ENCODE assay signal across 1 cellular context in the genomic region with DNA sequence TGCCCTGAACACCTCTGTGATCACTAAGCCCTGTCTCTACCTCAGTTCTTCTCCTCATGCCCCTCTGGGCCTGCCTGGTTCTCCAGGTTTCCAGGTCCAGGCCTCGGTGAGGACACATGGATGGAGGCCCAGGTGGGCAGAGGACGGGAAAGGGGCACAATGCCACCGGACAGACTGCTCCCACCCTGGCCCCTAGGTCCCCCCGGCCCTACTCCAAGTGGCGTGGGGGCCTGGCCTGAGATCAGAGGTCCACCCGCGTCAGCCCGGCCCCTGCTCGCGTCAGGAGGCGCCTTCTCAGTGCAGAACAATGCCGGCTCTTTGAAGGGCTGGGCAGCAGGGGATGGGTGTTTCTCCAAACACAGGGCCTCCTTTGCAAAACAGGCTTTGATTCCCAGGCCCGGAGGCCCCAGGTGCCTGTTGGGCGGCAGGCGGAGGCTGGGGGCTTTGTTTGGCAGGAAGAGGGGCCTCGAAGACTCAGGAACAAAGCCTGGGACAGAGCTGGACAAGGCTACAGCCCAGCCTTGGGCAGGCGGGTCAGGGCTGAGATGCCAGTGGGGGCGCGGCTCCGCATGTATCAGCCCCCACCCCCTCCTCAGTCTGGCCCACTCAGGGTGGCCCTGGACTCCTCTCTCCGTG.
TF ChIP-seq lines count a peak whose summit lies in the region.

No MANE protein-coding gene starts in this region.

TF ChIP-seq in HepG2, 621 proteins besides CTCF, POLR2A, EP300 and RAD21 (continued from another document and continues in another):
- TF ChIP-seq, protein P1, sequence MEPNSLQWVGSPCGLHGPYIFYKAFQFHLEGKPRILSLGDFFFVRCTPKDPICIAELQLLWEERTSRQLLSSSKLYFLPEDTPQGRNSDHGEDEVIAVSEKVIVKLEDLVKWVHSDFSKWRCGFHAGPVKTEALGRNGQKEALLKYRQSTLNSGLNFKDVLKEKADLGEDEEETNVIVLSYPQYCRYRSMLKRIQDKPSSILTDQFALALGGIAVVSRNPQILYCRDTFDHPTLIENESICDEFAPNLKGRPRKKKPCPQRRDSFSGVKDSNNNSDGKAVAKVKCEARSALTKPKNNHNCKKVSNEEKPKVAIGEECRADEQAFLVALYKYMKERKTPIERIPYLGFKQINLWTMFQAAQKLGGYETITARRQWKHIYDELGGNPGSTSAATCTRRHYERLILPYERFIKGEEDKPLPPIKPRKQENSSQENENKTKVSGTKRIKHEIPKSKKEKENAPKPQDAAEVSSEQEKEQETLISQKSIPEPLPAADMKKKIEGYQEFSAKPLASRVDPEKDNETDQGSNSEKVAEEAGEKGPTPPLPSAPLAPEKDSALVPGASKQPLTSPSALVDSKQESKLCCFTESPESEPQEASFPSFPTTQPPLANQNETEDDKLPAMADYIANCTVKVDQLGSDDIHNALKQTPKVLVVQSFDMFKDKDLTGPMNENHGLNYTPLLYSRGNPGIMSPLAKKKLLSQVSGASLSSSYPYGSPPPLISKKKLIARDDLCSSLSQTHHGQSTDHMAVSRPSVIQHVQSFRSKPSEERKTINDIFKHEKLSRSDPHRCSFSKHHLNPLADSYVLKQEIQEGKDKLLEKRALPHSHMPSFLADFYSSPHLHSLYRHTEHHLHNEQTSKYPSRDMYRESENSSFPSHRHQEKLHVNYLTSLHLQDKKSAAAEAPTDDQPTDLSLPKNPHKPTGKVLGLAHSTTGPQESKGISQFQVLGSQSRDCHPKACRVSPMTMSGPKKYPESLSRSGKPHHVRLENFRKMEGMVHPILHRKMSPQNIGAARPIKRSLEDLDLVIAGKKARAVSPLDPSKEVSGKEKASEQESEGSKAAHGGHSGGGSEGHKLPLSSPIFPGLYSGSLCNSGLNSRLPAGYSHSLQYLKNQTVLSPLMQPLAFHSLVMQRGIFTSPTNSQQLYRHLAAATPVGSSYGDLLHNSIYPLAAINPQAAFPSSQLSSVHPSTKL (CRISPR knock-in tag; IDR thresholded peaks at IDR 0.05), result peak; percentile 83
- no peak for TF ChIP-seq PHF5A (CRISPR knock-in tag; IDR thresholded peaks at IDR 0.05; ENCODE audit: low read depth, unreplicated experiment)
- no peak for TF ChIP-seq ZNF451 (CRISPR knock-in tag; IDR thresholded peaks at IDR 0.05)
- TF ChIP-seq ZBTB7B (CRISPR knock-in tag; IDR thresholded peaks at IDR 0.05), result peak; percentile 98
- no peak; the same call in 1 of the 2 replicates for TF ChIP-seq HMG20B (CRISPR knock-in tag; conservative IDR thresholded peaks at IDR 0.05)
- TF ChIP-seq MYC (CRISPR knock-in tag; IDR thresholded peaks at IDR 0.05; ENCODE audit: borderline replicate concordance), result peak; percentile 69; the same call in 1 of the 2 replicates
- no peak for TF ChIP-seq CHCHD3 (CRISPR knock-in tag; IDR thresholded peaks at IDR 0.05)
- TF ChIP-seq PRDM4 (CRISPR knock-in tag; IDR thresholded peaks at IDR 0.05; ENCODE audit: borderline replicate concordance), result no peak
- TF ChIP-seq IRF2 (CRISPR knock-in tag; IDR thresholded peaks at IDR 0.05), result no peak; the same call in none of the 2 replicates
- TF ChIP-seq NCOR1 (IDR thresholded peaks at IDR 0.05; ENCODE audit: borderline replicate concordance, low read length), result peak; percentile 84
- TF ChIP-seq MEIS2 (CRISPR knock-in tag; IDR thresholded peaks at IDR 0.05), result no peak; the same call in 1 of the 2 replicates
- TF ChIP-seq NFIB (CRISPR knock-in tag; IDR thresholded peaks at IDR 0.05; ENCODE audit: borderline replicate concordance), result no peak
- no peak for TF ChIP-seq MTA3 (CRISPR knock-in tag; IDR thresholded peaks at IDR 0.05)
- peak; percentile 90 for TF ChIP-seq SOX13 (IDR thresholded peaks at IDR 0.05)
- TF ChIP-seq SOX13 (CRISPR knock-in tag; conservative IDR thresholded peaks at IDR 0.05 in 1 of 2, IDR thresholded peaks at IDR 0.05 in 1 of 2), result peak in 1 of 2 experiments; percentile 97; a peak in 2 of 4 replicates
- TF ChIP-seq PRMT3 (CRISPR knock-in tag; IDR thresholded peaks at IDR 0.05; ENCODE audit: borderline replicate concordance, low read depth), result 0 out of 2 replicates have a peak, but pooled peaks have one; percentile 32
- no peak; the same call in 1 of the 2 replicates for TF ChIP-seq ZZZ3 (CRISPR knock-in tag; IDR thresholded peaks at IDR 0.05; ENCODE audit: borderline replicate concordance)
- peak; percentile 71; the same call in 1 of the 2 replicates for TF ChIP-seq RXRB (CRISPR knock-in tag; IDR thresholded peaks at IDR 0.05; ENCODE audit: borderline replicate concordance)
- TF ChIP-seq ZBTB42 (CRISPR knock-in tag; IDR thresholded peaks at IDR 0.05), result peak; percentile 51; the same call in 1 of the 2 replicates
- no peak for TF ChIP-seq ZNF607 (CRISPR knock-in tag; IDR thresholded peaks at IDR 0.05; ENCODE audit: borderline replicate concordance)
- peak; percentile 20; the same call in 1 of the 2 replicates for TF ChIP-seq YEATS4 (CRISPR knock-in tag; IDR thresholded peaks at IDR 0.05; ENCODE audit: borderline replicate concordance)
- no peak for TF ChIP-seq TOPORS (CRISPR knock-in tag; IDR thresholded peaks at IDR 0.05)
- TF ChIP-seq, protein P2, sequence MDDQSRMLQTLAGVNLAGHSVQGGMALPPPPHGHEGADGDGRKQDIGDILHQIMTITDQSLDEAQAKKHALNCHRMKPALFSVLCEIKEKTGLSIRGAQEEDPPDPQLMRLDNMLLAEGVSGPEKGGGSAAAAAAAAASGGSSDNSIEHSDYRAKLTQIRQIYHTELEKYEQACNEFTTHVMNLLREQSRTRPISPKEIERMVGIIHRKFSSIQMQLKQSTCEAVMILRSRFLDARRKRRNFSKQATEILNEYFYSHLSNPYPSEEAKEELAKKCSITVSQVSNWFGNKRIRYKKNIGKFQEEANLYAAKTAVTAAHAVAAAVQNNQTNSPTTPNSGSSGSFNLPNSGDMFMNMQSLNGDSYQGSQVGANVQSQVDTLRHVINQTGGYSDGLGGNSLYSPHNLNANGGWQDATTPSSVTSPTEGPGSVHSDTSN (CRISPR knock-in tag; IDR thresholded peaks at IDR 0.05; ENCODE audit: borderline replicate concordance), result no peak
- no peak for TF ChIP-seq MAZ (IDR thresholded peaks at IDR 0.05; ENCODE audit: borderline replicate concordance, low read depth, low read length)
- no peak for TF ChIP-seq MAZ (CRISPR knock-in tag; IDR thresholded peaks at IDR 0.05; ENCODE audit: low read depth)
- TF ChIP-seq ZNF256 (CRISPR knock-in tag; conservative IDR thresholded peaks at IDR 0.05), result no peak
- TF ChIP-seq PTBP1 (IDR thresholded peaks at IDR 0.05; ENCODE audit: low read depth, low read length, poor library complexity, severe bottlenecking), result no peak
- TF ChIP-seq, protein P3, sequence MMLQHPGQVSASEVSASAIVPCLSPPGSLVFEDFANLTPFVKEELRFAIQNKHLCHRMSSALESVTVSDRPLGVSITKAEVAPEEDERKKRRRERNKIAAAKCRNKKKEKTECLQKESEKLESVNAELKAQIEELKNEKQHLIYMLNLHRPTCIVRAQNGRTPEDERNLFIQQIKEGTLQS (CRISPR knock-in tag; IDR thresholded peaks at IDR 0.05), result no peak; the same call in 1 of the 2 replicates
- no peak for TF ChIP-seq ZNF496 (CRISPR knock-in tag; IDR thresholded peaks at IDR 0.05; ENCODE audit: insufficient replicate concordance)
- TF ChIP-seq HDAC2 (CRISPR knock-in tag; IDR thresholded peaks at IDR 0.05), result peak; percentile 96
- no peak for TF ChIP-seq DDIT3 (CRISPR knock-in tag; IDR thresholded peaks at IDR 0.05)
- TF ChIP-seq POGK (CRISPR knock-in tag; conservative IDR thresholded peaks at IDR 0.05), result 0 out of 2 replicates have a peak, but pooled peaks have one; percentile 7
- no peak for TF ChIP-seq ZNF101 (CRISPR knock-in tag; IDR thresholded peaks at IDR 0.05; ENCODE audit: borderline replicate concordance, low read depth)
- 0 out of 2 replicates have a peak, but pooled peaks have one; percentile 32 for TF ChIP-seq ZNF275 (CRISPR knock-in tag; IDR thresholded peaks at IDR 0.05; ENCODE audit: borderline replicate concordance)
- TF ChIP-seq HNF4G (IDR thresholded peaks at IDR 0.05; ENCODE audit: borderline replicate concordance, low read depth, low read length), result peak; percentile 41; the same call in 1 of the 2 replicates
- 0 out of 2 replicates have a peak, but pooled peaks have one; percentile 56 for TF ChIP-seq HNF4G (CRISPR knock-in tag; IDR thresholded peaks at IDR 0.05; ENCODE audit: borderline replicate concordance, low read depth)
- TF ChIP-seq ZNF263 (CRISPR knock-in tag; IDR thresholded peaks at IDR 0.05), result 0 out of 2 replicates have a peak, but pooled peaks have one; percentile 10
- peak; percentile 58 for TF ChIP-seq HNRNPLL (IDR thresholded peaks at IDR 0.05; ENCODE audit: low read depth, low read length, poor library complexity, severe bottlenecking)
- TF ChIP-seq CENPT (CRISPR knock-in tag; IDR thresholded peaks at IDR 0.05; ENCODE audit: low read depth), result no peak
- TF ChIP-seq THYN1 (CRISPR knock-in tag; IDR thresholded peaks at IDR 0.05; ENCODE audit: borderline replicate concordance, low read depth), result no peak
- TF ChIP-seq, protein P4, sequence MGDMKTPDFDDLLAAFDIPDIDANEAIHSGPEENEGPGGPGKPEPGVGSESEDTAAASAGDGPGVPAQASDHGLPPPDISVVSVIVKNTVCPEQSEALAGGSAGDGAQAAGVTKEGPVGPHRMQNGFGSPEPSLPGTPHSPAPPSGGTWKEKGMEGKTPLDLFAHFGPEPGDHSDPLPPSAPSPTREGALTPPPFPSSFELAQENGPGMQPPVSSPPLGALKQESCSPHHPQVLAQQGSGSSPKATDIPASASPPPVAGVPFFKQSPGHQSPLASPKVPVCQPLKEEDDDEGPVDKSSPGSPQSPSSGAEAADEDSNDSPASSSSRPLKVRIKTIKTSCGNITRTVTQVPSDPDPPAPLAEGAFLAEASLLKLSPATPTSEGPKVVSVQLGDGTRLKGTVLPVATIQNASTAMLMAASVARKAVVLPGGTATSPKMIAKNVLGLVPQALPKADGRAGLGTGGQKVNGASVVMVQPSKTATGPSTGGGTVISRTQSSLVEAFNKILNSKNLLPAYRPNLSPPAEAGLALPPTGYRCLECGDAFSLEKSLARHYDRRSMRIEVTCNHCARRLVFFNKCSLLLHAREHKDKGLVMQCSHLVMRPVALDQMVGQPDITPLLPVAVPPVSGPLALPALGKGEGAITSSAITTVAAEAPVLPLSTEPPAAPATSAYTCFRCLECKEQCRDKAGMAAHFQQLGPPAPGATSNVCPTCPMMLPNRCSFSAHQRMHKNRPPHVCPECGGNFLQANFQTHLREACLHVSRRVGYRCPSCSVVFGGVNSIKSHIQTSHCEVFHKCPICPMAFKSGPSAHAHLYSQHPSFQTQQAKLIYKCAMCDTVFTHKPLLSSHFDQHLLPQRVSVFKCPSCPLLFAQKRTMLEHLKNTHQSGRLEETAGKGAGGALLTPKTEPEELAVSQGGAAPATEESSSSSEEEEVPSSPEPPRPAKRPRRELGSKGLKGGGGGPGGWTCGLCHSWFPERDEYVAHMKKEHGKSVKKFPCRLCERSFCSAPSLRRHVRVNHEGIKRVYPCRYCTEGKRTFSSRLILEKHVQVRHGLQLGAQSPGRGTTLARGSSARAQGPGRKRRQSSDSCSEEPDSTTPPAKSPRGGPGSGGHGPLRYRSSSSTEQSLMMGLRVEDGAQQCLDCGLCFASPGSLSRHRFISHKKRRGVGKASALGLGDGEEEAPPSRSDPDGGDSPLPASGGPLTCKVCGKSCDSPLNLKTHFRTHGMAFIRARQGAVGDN (CRISPR knock-in tag; IDR thresholded peaks at IDR 0.05), result peak; percentile 98
- TF ChIP-seq TBL1XR1 (IDR thresholded peaks at IDR 0.05; ENCODE audit: borderline replicate concordance, low read length, partially characterized antibody), result no peak
- TF ChIP-seq HMGA1 (CRISPR knock-in tag; conservative IDR thresholded peaks at IDR 0.05), result no peak
- TF ChIP-seq, protein P5, sequence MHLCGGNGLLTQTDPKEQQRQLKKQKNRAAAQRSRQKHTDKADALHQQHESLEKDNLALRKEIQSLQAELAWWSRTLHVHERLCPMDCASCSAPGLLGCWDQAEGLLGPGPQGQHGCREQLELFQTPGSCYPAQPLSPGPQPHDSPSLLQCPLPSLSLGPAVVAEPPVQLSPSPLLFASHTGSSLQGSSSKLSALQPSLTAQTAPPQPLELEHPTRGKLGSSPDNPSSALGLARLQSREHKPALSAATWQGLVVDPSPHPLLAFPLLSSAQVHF (CRISPR knock-in tag; IDR thresholded peaks at IDR 0.05), result no peak
